ENCODE assay signal across 11 cellular contexts in genomic region chr14:61439779-61440418, GRCh38.
DNase-seq lines count a peak whose midpoint lies in the region; ATAC-seq, FAIRE-seq and TF ChIP-seq lines count a peak whose summit lies in the region.
"Had no signal": no experiment of that assay in that cellular context is flagged by ENCODE, and none has a peak within 500 bp of the region (broad histone marks: within the 10 kb centered on the region; RNA-seq: fewer than 3 reads in every experiment).

No MANE protein-coding gene starts in this region.

- peak overlapping the region; percentile 71 for H4K91ac ChIP-seq in trophoblast cell (ENCODE audit: low read depth, low read length)

- H3K79me2 ChIP-seq in trophoblast cell (ENCODE audit: control insufficient read depth, insufficient read depth, low read length, poor library complexity) = peaks cover 6% of the 10 kb centered on the region

- no peak overlapping the region for H2AFZ ChIP-seq in trophoblast cell (ENCODE audit: insufficient read depth, low read length, poor library complexity)

- H3K18ac ChIP-seq in trophoblast cell (ENCODE audit: low read length) = peak overlapping the region; percentile 57

- no peak overlapping the region for H4K8ac ChIP-seq in trophoblast cell (ENCODE audit: low read depth, low read length)

- H3K4me2 ChIP-seq in trophoblast cell (ENCODE audit: low read length) = peak overlapping the region; percentile 16

- peak overlapping the region; percentile 77 for H3K4ac ChIP-seq in trophoblast cell (ENCODE audit: low read depth, low read length)

- DNase-seq in Calu3 (no peak), HTR-8/SVneo (ENCODE audit: insufficient read length, low spot score) (no peak), trophoblast cell (no peak), AML-193 (lab: John Stamatoyannopoulos, UW) (no peak), NCI-H446 (lab: John Stamatoyannopoulos, UW) (no peak), NCI-H2171 (lab: John Stamatoyannopoulos, UW) (no peak), NCI-H1436 (lab: John Stamatoyannopoulos, UW) (no peak)
- no peak for DNase-seq in central memory CD8-positive, alpha-beta T cell (ENCODE audit: low spot score in 2 of 2)
- DNase-seq: GF-D8, NCI-H345, SIG-M5 had no signal

- H3K14ac ChIP-seq in trophoblast cell (ENCODE audit: low read length) = peak overlapping the region; percentile 28

- H2BK12ac ChIP-seq in trophoblast cell (ENCODE audit: low read length) = no peak overlapping the region

- CTCF ChIA-PET in Calu3 (lab: Charles Lee) = interaction anchor here (1.3 kb wide), 1 partner anchor 117 kb away, joined by 4 read pairs; no protein-coding TSS in a partner anchor

- no peaks in the 10 kb centered on the region for H3K9me3 Mint-ChIP-seq in Calu3 (ENCODE audit: low read depth, unreplicated experiment)
- no peaks in the 10 kb centered on the region for H3K9me3 Mint-ChIP-seq in central memory CD8-positive, alpha-beta T cell

- H3K27me3 Mint-ChIP-seq in Calu3 (ENCODE audit: unreplicated experiment) = no peaks in the 10 kb centered on the region
- H3K27me3 Mint-ChIP-seq in central memory CD8-positive, alpha-beta T cell = no peaks in the 10 kb centered on the region

- H2BK120ac ChIP-seq in trophoblast cell (ENCODE audit: insufficient read depth, low read length, poor library complexity) = peak overlapping the region; percentile 15

- peaks cover 0 to 2% of the 10 kb centered on the region in 2 experiments for H3K36me3 ChIP-seq in trophoblast cell (ENCODE audit: control insufficient read depth in 1 of 2, insufficient read depth in 2 of 2, low read length in 2 of 2)

- peak; percentile 71 for FAIRE-seq in HTR-8/SVneo (lab: Jason Lieb, UNC)

- H2BK5ac ChIP-seq in trophoblast cell (ENCODE audit: low read depth, low read length, poor library complexity) = peak overlapping the region; percentile 24

- peaks cover 15 to 27% of the 10 kb centered on the region in 2 experiments for H3K4me1 ChIP-seq in trophoblast cell (ENCODE audit: control insufficient read depth in 1 of 2, insufficient read depth in 2 of 2, low read length in 2 of 2)

- no peak for TF ChIP-seq CTCF in Calu3 (IDR thresholded peaks at IDR 0.05; ENCODE audit: unreplicated experiment)

- no peaks in the 10 kb centered on the region for H3K9me3 ChIP-seq in trophoblast cell (ENCODE audit: insufficient read depth, low read depth, low read length)

- WGBS in trophoblast cell (ENCODE audit: extremely low coverage, insufficient coverage, insufficient read length) = no CpG with 5 or more reads among the region's 4 CpGs

- H3K27ac Mint-ChIP-seq in Calu3 (ENCODE audit: unreplicated experiment) = peak overlapping the region; percentile 29
- peak overlapping the region; percentile 95 for H3K27ac Mint-ChIP-seq in central memory CD8-positive, alpha-beta T cell (ENCODE audit: low read depth)

- no peak overlapping the region for H4K12ac ChIP-seq in trophoblast cell (ENCODE audit: low read depth, low read length)

- H3K27ac ChIP-seq in trophoblast cell (ENCODE audit: low read depth, low read length) = peak overlapping the region; percentile 72

- no peak overlapping the region for H2AK5ac ChIP-seq in trophoblast cell (ENCODE audit: low read length)

- H3K79me1 ChIP-seq in trophoblast cell (ENCODE audit: low read length) = peaks cover 7% of the 10 kb centered on the region

- H3K4me1 Mint-ChIP-seq in Calu3 (ENCODE audit: low read depth, unreplicated experiment) = peaks cover 15% of the 10 kb centered on the region
- H3K4me1 Mint-ChIP-seq in central memory CD8-positive, alpha-beta T cell = peaks cover 92% of the 10 kb centered on the region

- no peak for ATAC-seq in central memory CD8-positive, alpha-beta T cell (replicated peaks; ENCODE audit: extremely low read depth, poor library complexity, severe bottlenecking)

- intact Hi-C loops in Calu3 (cut with micrococcal nuclease; ENCODE audit: unreplicated experiment) = loop anchor here (2.0 to 10.0 kb wide), 2 partner anchors 115 to 143 kb away; partner anchors contain the start of gene PRKCH

- H3K4me3 Mint-ChIP-seq in Calu3 (ENCODE audit: low read depth, unreplicated experiment) = peak overlapping the region; percentile 62
- peak overlapping the region; percentile 78 for H3K4me3 Mint-ChIP-seq in central memory CD8-positive, alpha-beta T cell

- H3K9ac ChIP-seq in trophoblast cell (ENCODE audit: low read length) = no peak overlapping the region

- no peaks in the 10 kb centered on the region for H3K27me3 ChIP-seq in trophoblast cell (ENCODE audit: insufficient read depth, low read length)

- BruUV-seq in Calu3 (replicated peaks; lab: Mats Ljungman, UMichigan) = no TSS peak

- H3K36me3 Mint-ChIP-seq in Calu3 (ENCODE audit: insufficient read depth, unreplicated experiment) = peaks cover 9% of the 10 kb centered on the region
- H3K36me3 Mint-ChIP-seq in central memory CD8-positive, alpha-beta T cell (ENCODE audit: insufficient read depth) = peaks cover 46% of the 10 kb centered on the region

- no peak overlapping the region for H3K4me3 ChIP-seq in trophoblast cell (ENCODE audit: low read depth, low read length)

- no peak overlapping the region for H3K23ac ChIP-seq in trophoblast cell (ENCODE audit: low read length)
